ENCODE assay signal across 9 cellular contexts in the genomic region with DNA sequence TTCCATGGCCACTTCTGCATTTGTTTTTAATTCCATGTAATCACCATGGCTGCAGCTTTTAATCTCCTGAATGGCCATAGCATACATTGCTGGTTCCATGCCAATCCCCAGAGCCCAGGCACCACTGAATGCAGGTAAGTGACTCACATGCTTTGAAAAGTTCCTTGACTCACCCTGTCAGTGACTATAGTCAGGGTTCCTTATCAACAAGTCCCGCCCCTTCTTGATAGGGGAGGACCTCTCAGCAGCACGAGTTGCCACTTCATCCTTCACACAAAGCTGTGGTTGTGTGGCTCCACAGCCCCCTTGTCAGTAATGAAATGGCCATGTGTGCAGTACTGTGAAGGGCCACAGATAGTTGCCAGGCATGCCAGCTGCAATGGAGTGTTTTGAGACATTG.
DNase-seq lines count a peak whose midpoint lies in the region; ATAC-seq and TF ChIP-seq lines count a peak whose summit lies in the region.
"Had no signal": no experiment of that assay in that cellular context is flagged by ENCODE, and none has a peak within 500 bp of the region (broad histone marks: within the 10 kb centered on the region; RNA-seq: fewer than 3 reads in every experiment).

No MANE protein-coding gene starts in this region.

- no peaks in the 10 kb centered on the region for H3K79me2 ChIP-seq in osteoblast (ENCODE audit: insufficient read depth, low read length)

- in situ Hi-C loops in Caki2 (cut with HindIII; ENCODE audit: low pct_unique_long_range_greater_than_20kb, low sequenced_read_pairs) = no loop called here

- H3K27me3 ChIP-seq in MG63 (no peaks in the 10 kb centered on the region), osteoblast (ENCODE audit: insufficient read depth, low read length) (no peaks in the 10 kb centered on the region)
- H3K27me3 ChIP-seq: SJSA1 had no signal

- H2AFZ ChIP-seq in osteoblast (ENCODE audit: low read length) = no peak overlapping the region

- no peaks in the 10 kb centered on the region for H4K20me1 ChIP-seq in osteoblast (ENCODE audit: insufficient read depth, low read length)

- intact Hi-C loops in mucosa of descending colon (cut with DNase I, micrococcal nuclease) = no loop called here

- H3K36me3 ChIP-seq in MG63 (no peaks in the 10 kb centered on the region), mucosa of descending colon (ENCODE audit: low read depth) (no peaks in the 10 kb centered on the region), osteoblast (ENCODE audit: insufficient read depth, low read length) (no peaks in the 10 kb centered on the region)
- H3K36me3 ChIP-seq: SJSA1 had no signal

- H3K9me3 ChIP-seq in MG63 = no peaks in the 10 kb centered on the region
- no peaks in the 10 kb centered on the region for H3K9me3 ChIP-seq in mucosa of descending colon
- peaks cover 1% of the 10 kb centered on the region for H3K9me3 ChIP-seq in osteoblast (ENCODE audit: low read depth, low read length)
- H3K9me3 ChIP-seq: SJSA1 had no signal

- H3K4me1 ChIP-seq in mucosa of descending colon (ENCODE audit: low read depth) (no peaks in the 10 kb centered on the region), osteoblast (ENCODE audit: insufficient read depth, low read length) (no peaks in the 10 kb centered on the region)
- H3K4me1 ChIP-seq: SJSA1 had no signal

- peak; percentile 97 for ATAC-seq in mucosa of descending colon
- no peak for ATAC-seq in GM18520 (IDR thresholded peaks at IDR 0.05; ENCODE audit: unreplicated experiment)
- no peak for ATAC-seq in HG03135 (IDR thresholded peaks at IDR 0.05; ENCODE audit: unreplicated experiment)

- H3K4me3 ChIP-seq in MG63 = no peak overlapping the region
- H3K4me3 ChIP-seq in cardiac fibroblast (replicated peaks in 1 of 2; ENCODE audit: low read depth in 2 of 2, low read length in 2 of 2) = no peak overlapping the region
- no peak overlapping the region for H3K4me3 ChIP-seq in mucosa of descending colon
- H3K4me3 ChIP-seq in osteoblast (ENCODE audit: insufficient read depth, low read length) = no peak overlapping the region
- H3K4me3 ChIP-seq: SJSA1 had no signal

- TF ChIP-seq CTCF in cardiac fibroblast (IDR thresholded peaks at IDR 0.05; ENCODE audit: low read depth, low read length) = no peak
- TF ChIP-seq CTCF in mucosa of descending colon (IDR thresholded peaks at IDR 0.05) = no peak
- TF ChIP-seq CTCF in osteoblast (IDR thresholded peaks at IDR 0.05; ENCODE audit: extremely low read depth, low read depth, low read length) = no peak

- no peak overlapping the region for H3K4me2 ChIP-seq in osteoblast (ENCODE audit: insufficient read depth, low read length)

- H3K27ac ChIP-seq in osteoblast (ENCODE audit: low read depth, low read length) = no peak overlapping the region
- H3K27ac ChIP-seq: SJSA1 had no signal

- DNase-seq in Caki2 (ENCODE audit: low read depth) (peak; percentile 93), MG63 (peak; percentile 18), cardiac fibroblast (ENCODE audit: low read depth in 2 of 2) (peak; percentile 3 to 63), mucosa of descending colon (peak in 1 of 3 donors; percentile 43), NCI-H2227 treated with DMSO at 0.1 percent for 48 hours (lab: John Stamatoyannopoulos, UW) (no peak), osteoblast (ENCODE audit: insufficient read length, low spot score, missing footprints) (no peak)

Comparison
In these comparisons a context has a peak if more than half of its experiments do, and no peak if none do; other contexts are left out.
1. DNase-seq: peak in Caki2 (single experiment), MG63 (single experiment) and cardiac fibroblast (2 of 2); none in NCI-H2227 treated with DMSO at 0.1 percent for 48 hours (single experiment) and osteoblast (single experiment).